Comparison of ENCODE assay signal across 18 cellular contexts in the genomic region with DNA sequence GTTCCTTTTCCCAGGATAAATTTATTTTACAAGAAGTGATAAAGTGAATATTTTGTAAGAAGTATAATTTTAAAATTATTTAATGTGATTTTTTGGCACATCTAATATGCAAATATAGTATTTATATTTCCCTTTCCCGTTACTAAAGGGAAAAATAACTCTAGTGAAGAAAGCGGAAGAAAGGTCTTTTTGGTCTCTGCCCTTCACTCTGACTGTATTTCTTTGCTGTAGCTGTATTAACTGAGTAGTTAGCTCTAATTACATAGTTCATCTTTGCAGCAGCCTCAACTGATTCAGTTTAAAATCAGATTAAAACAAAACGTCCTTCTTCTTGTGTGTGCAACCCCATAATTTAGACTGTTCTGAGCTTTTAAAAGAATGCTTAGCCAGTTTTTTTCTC. TPM values are rescaled to one million over a fixed set of nuclear protein-coding genes. Genes with fewer than 3 reads are reported as not detected.
DNase-seq lines count a peak whose midpoint lies in the region; ATAC-seq and TF ChIP-seq lines count a peak whose summit lies in the region.
"Had no signal": no experiment of that assay in that cellular context is flagged by ENCODE, and none has a peak within 500 bp of the region (broad histone marks: within the 10 kb centered on the region; RNA-seq: fewer than 3 reads in every experiment).

No MANE protein-coding gene starts in this region.

- intact Hi-C loops in ascending aorta (cut with DNase I): loop anchor here (5.0 to 10.0 kb wide), 2 partner anchors 62 to 85 kb away; no protein-coding TSS in a partner anchor

- no peak for TF ChIP-seq POLR2A in tibial nerve (IDR thresholded peaks at IDR 0.05)

- H3K27me3 ChIP-seq in ascending aorta (no peaks in the 10 kb centered on the region), neutrophil (no peaks in the 10 kb centered on the region), tibial nerve (no peaks in the 10 kb centered on the region)
- H3K27me3 ChIP-seq: SJCRH30 had no signal

- no peak for TF ChIP-seq CTCF in ascending aorta (IDR thresholded peaks at IDR 0.05)
- TF ChIP-seq CTCF in neutrophil (IDR thresholded peaks at IDR 0.05): no peak
- no peak for TF ChIP-seq CTCF in tibial nerve (IDR thresholded peaks at IDR 0.05)
- no peak for TF ChIP-seq CTCF in GM10266 (IDR thresholded peaks at IDR 0.05; ENCODE audit: control insufficient read depth, insufficient read depth, low read depth, missing control alignments)

- peaks cover 0 to 7% of the 10 kb centered on the region in 2 donors for H3K4me1 ChIP-seq in ascending aorta
- H3K4me1 ChIP-seq in neutrophil (ENCODE audit: control insufficient read depth in 1 of 2, insufficient read depth in 1 of 2, low read depth in 1 of 2, low read length in 1 of 2): peaks cover 39 to 40% of the 10 kb centered on the region in 2 experiments
- peaks cover 0 to 9% (median 2%) of the 10 kb centered on the region in 4 donors for H3K4me1 ChIP-seq in tibial nerve
- H3K4me1 ChIP-seq: SJCRH30 had no signal

- WGBS in tibial nerve, 2 donors: 42 to 44% methylated on average over 3 of the region's 3 CpGs

- DNase-seq in NOMO-1 treated with DMSO at 0.1 percent for 48 hours (lab: John Stamatoyannopoulos, UW; ENCODE audit: unreplicated experiment): peak; percentile 35
- DNase-seq in ascending aorta (ENCODE audit: low spot score in 2 of 2): no peak
- no peak for DNase-seq in tibial nerve (ENCODE audit: low spot score in 2 of 2)
- no peak for DNase-seq in GM10266 (ENCODE audit: extremely low spot score)
- DNase-seq in nucleus accumbens (lab: John Stamatoyannopoulos, UW): no peak
- DNase-seq in stimulated activated naive CD4-positive, alpha-beta T cell treated with Interleukin-2 at 50 U/mL for 16 hours (lab: John Stamatoyannopoulos, UW): no peak
- DNase-seq: activated CD4-positive, alpha-beta memory T cell treated with anti-CD3 and anti-CD28 coated beads for 36 hours; activated naive CD4-positive, alpha-beta T cell treated with anti-CD3 and anti-CD28 coated beads for 36 hours; activated T-cell treated with anti-CD3 and anti-CD28 coated beads, Interleukin-2, amount 50 U/mL, for 1 hour; GDM1; H7; NCI-H1417; NCI-H510A treated with DMSO at 0.1 percent for 48 hours; PC-3; SJCRH30; T-helper 2 cell had no signal

- H3K9me3 ChIP-seq in ascending aorta (no peaks in the 10 kb centered on the region), neutrophil (no peaks in the 10 kb centered on the region), tibial nerve (no peaks in the 10 kb centered on the region)
- H3K9me3 ChIP-seq: SJCRH30 had no signal

- no peak for ATAC-seq in GM19397 (IDR thresholded peaks at IDR 0.05; ENCODE audit: unreplicated experiment)
- ATAC-seq: PC-3 had no signal

- H3K4me3 ChIP-seq in ascending aorta (no peak overlapping the region), neutrophil (ENCODE audit: low read depth in 1 of 2, low read length in 1 of 2) (peak overlapping the region in 1 of 2 experiments; percentile 10), tibial nerve (no peak overlapping the region)
- H3K4me3 ChIP-seq: SJCRH30 had no signal

- H3K27ac ChIP-seq in ascending aorta: peak overlapping the region; percentile 57 to 67
- H3K27ac ChIP-seq in neutrophil: peak overlapping the region; percentile 90
- H3K27ac ChIP-seq in tibial nerve: peak overlapping the region in 3 of 4 donors; percentile 9 to 79 (median 45)
- H3K27ac ChIP-seq: SJCRH30 had no signal

- no peaks in the 10 kb centered on the region for H3K36me3 ChIP-seq in ascending aorta
- H3K36me3 ChIP-seq in neutrophil: no peaks in the 10 kb centered on the region
- H3K36me3 ChIP-seq in tibial nerve: no peaks in the 10 kb centered on the region
- H3K36me3 ChIP-seq: SJCRH30 had no signal

- no peak for TF ChIP-seq EP300 in tibial nerve (IDR thresholded peaks at IDR 0.05)

RNA-seq across cellular contexts. Expression of a gene that starts 57.4 kb away (rescaled TPM):
- total RNA-seq in ascending aorta (52.3 TPM), tibial nerve (10 to 100 TPM in 3 of 4 donors, 1 to 10 TPM in 1; 6.5 to 15.5 (median 13.6) TPM)
